8 cellular contexts compared by ENCODE assay signal in the genomic region with DNA sequence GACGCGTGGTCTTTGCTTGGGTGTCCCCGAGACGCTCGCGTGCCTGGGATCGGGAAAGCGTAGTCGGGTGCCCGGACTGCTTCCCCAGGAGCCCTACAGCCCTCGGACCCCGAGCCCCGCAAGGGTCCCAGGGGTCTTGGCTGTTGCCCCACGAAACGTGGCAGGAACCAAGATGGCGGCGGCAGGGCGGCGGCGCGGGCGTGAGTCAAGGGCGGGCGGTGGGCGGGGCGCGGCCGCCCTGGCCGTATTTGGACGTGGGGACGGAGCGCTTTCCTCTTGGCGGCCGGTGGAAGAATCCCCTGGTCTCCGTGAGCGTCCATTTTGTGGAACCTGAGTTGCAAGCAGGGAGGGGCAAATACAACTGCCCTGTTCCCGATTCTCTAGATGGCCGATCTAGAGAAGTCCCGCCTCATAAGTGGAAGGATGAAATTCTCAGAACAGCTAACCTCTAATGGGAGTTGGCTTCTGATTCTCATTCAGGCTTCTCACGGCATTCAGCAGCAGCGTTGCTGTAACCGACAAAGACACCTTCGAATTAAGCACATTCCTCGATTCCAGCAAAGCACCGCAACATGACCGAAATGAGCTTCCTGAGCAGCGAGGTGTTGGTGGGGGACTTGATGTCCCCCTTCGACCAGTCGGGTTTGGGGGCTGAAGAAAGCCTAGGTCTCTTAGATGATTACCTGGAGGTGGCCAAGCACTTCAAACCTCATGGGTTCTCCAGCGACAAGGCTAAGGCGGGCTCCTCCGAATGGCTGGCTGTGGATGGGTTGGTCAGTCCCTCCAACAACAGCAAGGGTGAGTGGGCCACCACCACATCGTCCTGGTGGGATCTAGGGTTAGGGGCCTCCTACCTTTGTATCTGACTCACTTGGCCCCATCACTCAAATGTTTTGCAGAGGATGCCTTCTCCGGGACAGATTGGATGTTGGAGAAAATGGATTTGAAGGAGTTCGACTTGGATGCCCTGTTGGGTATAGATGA. TPM values are rescaled to one million over a fixed set of nuclear protein-coding genes. Genes with fewer than 3 reads are reported as not detected.
A peak's percentile ranks its signal among the peaks of the same experiment; 100 is the strongest.
DNase-seq lines count a peak whose midpoint lies in the region; ATAC-seq, FAIRE-seq and TF ChIP-seq lines count a peak whose summit lies in the region.

No MANE protein-coding gene starts in this region.

- intact Hi-C loops in right lobe of liver (cut with DNase I) = no loop called here

- peaks cover 2% of the 10 kb centered on the region; the same call in 1 of the 2 replicates for H3K27me3 ChIP-seq in H7 (ENCODE audit: control insufficient read depth, insufficient read depth, low read length)
- H3K27me3 ChIP-seq in right lobe of liver = no peaks in the 10 kb centered on the region

- no peak for FAIRE-seq in HTR-8/SVneo (lab: Jason Lieb, UNC)

- no peak for TF ChIP-seq POLR2A in right lobe of liver (IDR thresholded peaks at IDR 0.05)

- H3K4me1 ChIP-seq in right lobe of liver = peaks cover 0 to 32% (median 14%) of the 10 kb centered on the region in 4 donors

- in situ Hi-C loops in G401 (cut with HindIII; ENCODE audit: low sequenced_read_pairs) = no loop called here

- H3K36me3 ChIP-seq in H7 (replicated peaks; ENCODE audit: control insufficient read depth, insufficient read depth, low read length) (peaks cover 30% of the 10 kb centered on the region), right lobe of liver (peaks cover 11 to 38% (median 27%) of the 10 kb centered on the region in 4 donors)

- no peaks in the 10 kb centered on the region for H3K9me3 ChIP-seq in right lobe of liver

- ATAC-seq in right lobe of liver = peak; percentile 45 to 58 (median 52)

- DNase-seq in G401 (ENCODE audit: low spot score) = peak; percentile 68
- DNase-seq in H7 = peak; percentile 86
- peak; percentile 29 for DNase-seq in NCI-H1105 (lab: John Stamatoyannopoulos, UW)
- DNase-seq in activated CD4-positive, alpha-beta T cell treated with anti-CD3 and anti-CD28 coated beads, Interleukin-2, amount 50 U/mL, for 24 hours (ENCODE audit: low read depth in 1 of 2, low spot score in 1 of 2) = peak; percentile 64
- peak; percentile 87 for DNase-seq in dermis blood vessel endothelial cell
- peak; percentile 79 to 84 (median 83) for DNase-seq in right lobe of liver
- DNase-seq in stimulated activated CD4-positive, alpha-beta T cell treated with anti-CD3 and anti-CD28 coated beads, TNF-alpha, amount 100 ng/mL, for 4 hours (ENCODE audit: low read depth in 3 of 3) = peak in 2 of 3 experiments; percentile 50 to 71
- DNase-seq in HTR-8/SVneo (ENCODE audit: insufficient read length, low spot score) = no peak

- H3K4me3 ChIP-seq in H7 (ENCODE audit: insufficient read depth, low read depth, low read length) (peak overlapping the region; percentile 100), right lobe of liver (peak overlapping the region; percentile 100)

- peak overlapping the region; percentile 97 to 99 (median 98) for H3K27ac ChIP-seq in right lobe of liver

- no peak for TF ChIP-seq CTCF in right lobe of liver (IDR thresholded peaks at IDR 0.05)

- 1% methylated on average over 12 of the region's 55 CpGs for WGBS in right lobe of liver (ENCODE audit: insufficient coverage, low coverage, low lambda C conversion rate, missing lambda C conversion rate)

RNA-seq across cellular contexts. Expression of a gene that starts 0.8 kb away (rescaled TPM):
- total RNA-seq in G401 (2014; rRNA removed; shearing (Covaris generic)) = 359 and 398 TPM in 2 replicates
- 466 and 503 TPM in 2 replicates for total RNA-seq in H7 (2014; rRNA removed; shearing (Covaris generic))
- total RNA-seq in dermis blood vessel endothelial cell = 150 and 159 TPM in 2 replicates
- 100 to 1,000 TPM; 114 to 187 (median 157) TPM for total RNA-seq in right lobe of liver

RNA-seq across cellular contexts. Expression of a gene that starts 11.4 kb away (rescaled TPM):
- total RNA-seq in G401 (2014; rRNA removed; shearing (Covaris generic)) = 195 and 293 TPM in 2 replicates
- total RNA-seq in H7 (2014; rRNA removed; shearing (Covaris generic)) = 154 and 210 TPM in 2 replicates
- total RNA-seq in dermis blood vessel endothelial cell = 52.8 and 74.2 TPM in 2 replicates
- total RNA-seq in right lobe of liver = 100 to 1,000 TPM in 2 of 6 experiments, 10 to 100 TPM in 4; 31.0 to 104 (median 32.8) TPM

RNA-seq across cellular contexts. Expression of a gene that starts 19.1 kb away (rescaled TPM):
- 23.5 and 32.1 TPM in 2 replicates for total RNA-seq in G401 (2014; rRNA removed; shearing (Covaris generic))
- total RNA-seq in H7 (2014; rRNA removed; shearing (Covaris generic)) = 26.4 and 28.3 TPM in 2 replicates
- 19.4 and 26.5 TPM in 2 replicates for total RNA-seq in dermis blood vessel endothelial cell
- 10 to 100 TPM; 17.4 to 24.4 (median 21.5) TPM for total RNA-seq in right lobe of liver

RNA-seq across cellular contexts. Expression of a gene that starts 49.4 kb away (rescaled TPM):
- total RNA-seq in G401 (2014; rRNA removed; shearing (Covaris generic)) = 0.10 TPM in 1 of 2 replicates, not detected in the other
- 0.31 and 0.55 TPM in 2 replicates for total RNA-seq in H7 (2014; rRNA removed; shearing (Covaris generic))
- not detected in 2 replicates for total RNA-seq in dermis blood vessel endothelial cell
- under 1 TPM in 1 of 6 experiments, not detected in 5; 0.06 TPM for total RNA-seq in right lobe of liver
